10 cellular contexts compared by ENCODE assay signal in the genomic region with DNA sequence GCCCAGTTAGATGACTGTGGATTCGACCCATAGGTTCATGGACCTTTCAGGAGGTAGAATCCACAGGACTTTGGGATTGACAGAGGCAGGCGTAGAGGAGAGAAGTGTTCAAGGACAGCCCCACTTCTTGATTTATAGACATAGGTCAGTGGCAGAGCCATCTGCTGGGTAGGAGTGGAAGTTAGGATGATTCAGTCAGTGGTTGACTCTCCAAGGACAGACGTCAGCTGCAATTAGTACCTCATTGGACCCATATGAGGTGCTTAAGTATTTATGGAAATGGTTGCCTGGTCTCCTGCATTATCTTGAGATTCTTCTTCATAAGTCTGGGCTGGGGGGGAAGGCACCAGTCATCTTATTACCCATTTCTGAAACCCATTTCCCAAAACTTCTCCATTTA.
DNase-seq lines count a peak whose midpoint lies in the region; ATAC-seq, FAIRE-seq and TF ChIP-seq lines count a peak whose summit lies in the region.
"Had no signal": no experiment of that assay in that cellular context is flagged by ENCODE, and none has a peak within 500 bp of the region (broad histone marks: within the 10 kb centered on the region; RNA-seq: fewer than 3 reads in every experiment).

No MANE protein-coding gene starts in this region.

- H2BK15ac ChIP-seq in mesendoderm (replicated peaks; ENCODE audit: low read depth), result no peak overlapping the region

- no peak overlapping the region for H3K27ac Mint-ChIP-seq in astrocyte (ENCODE audit: unreplicated experiment)
- no peak overlapping the region for H3K27ac Mint-ChIP-seq in activated CD4-positive, alpha-beta memory T cell treated with anti-CD3 and anti-CD28 coated beads for 36 hours
- no peak overlapping the region for H3K27ac Mint-ChIP-seq in activated naive CD4-positive, alpha-beta T cell treated with anti-CD3 and anti-CD28 coated beads, Interleukin-2, amount 50 U/mL, for 72 hours
- H3K27ac Mint-ChIP-seq in natural killer cell, result no peak overlapping the region

- no peaks in the 10 kb centered on the region for H3K36me3 ChIP-seq in astrocyte (ENCODE audit: insufficient read depth, low read length)
- no peaks in the 10 kb centered on the region for H3K36me3 ChIP-seq in mesendoderm (ENCODE audit: control insufficient read depth, insufficient read depth, low read length)

- H2BK5ac ChIP-seq in mesendoderm (ENCODE audit: low read length), result no peak overlapping the region

- H3K27me3 ChIP-seq in astrocyte (ENCODE audit: insufficient read depth, low read length) (no peaks in the 10 kb centered on the region), mesendoderm (ENCODE audit: insufficient read depth, low read length, poor library complexity) (no peaks in the 10 kb centered on the region)

- intact Hi-C loops in activated CD4-positive, alpha-beta memory T cell treated with anti-CD3 and anti-CD28 coated beads for 36 hours (cut with micrococcal nuclease), result no loop called here
- intact Hi-C loops in natural killer cell (cut with micrococcal nuclease), result no loop called here

- H3K9ac ChIP-seq in astrocyte (ENCODE audit: low read length) (no peak overlapping the region), mesendoderm (ENCODE audit: low read length) (no peak overlapping the region)

- H3K79me2 ChIP-seq in astrocyte (ENCODE audit: insufficient read depth, low read length) (no peaks in the 10 kb centered on the region), mesendoderm (ENCODE audit: control insufficient read depth, insufficient read depth, low read length) (no peaks in the 10 kb centered on the region)

- H3K9me3 Mint-ChIP-seq in astrocyte (ENCODE audit: unreplicated experiment), result peaks cover 4% of the 10 kb centered on the region
- no peaks in the 10 kb centered on the region for H3K9me3 Mint-ChIP-seq in activated CD4-positive, alpha-beta memory T cell treated with anti-CD3 and anti-CD28 coated beads for 36 hours
- peaks cover 0 to 5% of the 10 kb centered on the region in 2 donors for H3K9me3 Mint-ChIP-seq in activated naive CD4-positive, alpha-beta T cell treated with anti-CD3 and anti-CD28 coated beads, Interleukin-2, amount 50 U/mL, for 72 hours
- H3K9me3 Mint-ChIP-seq in natural killer cell, result no peaks in the 10 kb centered on the region

- H3K27ac ChIP-seq in astrocyte (ENCODE audit: low read depth, low read length) (no peak overlapping the region), mesendoderm (ENCODE audit: low read depth, low read length) (no peak overlapping the region)
- H3K27ac ChIP-seq: VCaP had no signal

- ATAC-seq in activated naive CD4-positive, alpha-beta T cell treated with anti-CD3 and anti-CD28 coated beads, Interleukin-2, amount 50 U/mL, for 72 hours, result no peak
- no peak for ATAC-seq in natural killer cell

- H3K4me1 Mint-ChIP-seq in astrocyte (ENCODE audit: low read depth, unreplicated experiment) (peaks cover 6% of the 10 kb centered on the region), natural killer cell (no peaks in the 10 kb centered on the region)
- H3K4me1 Mint-ChIP-seq in activated CD4-positive, alpha-beta memory T cell treated with anti-CD3 and anti-CD28 coated beads for 36 hours (ENCODE audit: low read depth), result no peaks in the 10 kb centered on the region

- H3K4ac ChIP-seq in mesendoderm (ENCODE audit: low read depth, low read length), result no peak overlapping the region

- H3K18ac ChIP-seq in mesendoderm (ENCODE audit: low read length), result no peak overlapping the region

- peaks cover 16% of the 10 kb centered on the region for H3K36me3 Mint-ChIP-seq in astrocyte (ENCODE audit: low read depth, unreplicated experiment)
- H3K36me3 Mint-ChIP-seq in activated CD4-positive, alpha-beta memory T cell treated with anti-CD3 and anti-CD28 coated beads for 36 hours, result no peaks in the 10 kb centered on the region
- no peaks in the 10 kb centered on the region for H3K36me3 Mint-ChIP-seq in activated naive CD4-positive, alpha-beta T cell treated with anti-CD3 and anti-CD28 coated beads, Interleukin-2, amount 50 U/mL, for 72 hours
- H3K36me3 Mint-ChIP-seq in natural killer cell, result no peaks in the 10 kb centered on the region

- no peak overlapping the region for H2AK5ac ChIP-seq in mesendoderm (ENCODE audit: low read length)

- FAIRE-seq in astrocyte (lab: Jason Lieb, UNC), result no peak

- DNase-seq in MV-4-11 (lab: John Stamatoyannopoulos, UW) (peak; percentile 95), astrocyte (ENCODE audit: low read depth) (peak; percentile 33), mesendoderm (peak; percentile 67), natural killer cell (no peak)
- DNase-seq in stimulated activated CD4-positive, alpha-beta T cell treated with anti-CD3 and anti-CD28 coated beads, Interleukin-4, amount 100 ng/mL, for 24 hours, result no peak
- DNase-seq in activated CD4-positive, alpha-beta memory T cell treated with anti-CD3 and anti-CD28 coated beads for 36 hours, result no peak
- DNase-seq in activated naive CD4-positive, alpha-beta T cell treated with anti-CD3 and anti-CD28 coated beads, Interleukin-2, amount 50 U/mL, for 72 hours (ENCODE audit: low spot score in 2 of 2), result no peak
- DNase-seq: effector CD4-positive, alpha-beta T cell had no signal

- H3K4me3 ChIP-seq in astrocyte (ENCODE audit: insufficient read depth, low read depth, low read length) (no peak overlapping the region), mesendoderm (ENCODE audit: low read length) (no peak overlapping the region)

- no peak overlapping the region for H2BK120ac ChIP-seq in mesendoderm (ENCODE audit: low read depth, low read length)

- no peak overlapping the region for H3K4me3 Mint-ChIP-seq in astrocyte (ENCODE audit: unreplicated experiment)
- no peak overlapping the region for H3K4me3 Mint-ChIP-seq in activated CD4-positive, alpha-beta memory T cell treated with anti-CD3 and anti-CD28 coated beads for 36 hours
- no peak overlapping the region for H3K4me3 Mint-ChIP-seq in natural killer cell

- CTCF ChIA-PET in activated CD4-positive, alpha-beta memory T cell treated with anti-CD3 and anti-CD28 coated beads for 36 hours (lab: Charles Lee), result no interaction called here

- H3K23ac ChIP-seq in mesendoderm (ENCODE audit: low read length), result no peak overlapping the region

- H3K79me1 ChIP-seq in mesendoderm (ENCODE audit: low read length), result no peaks in the 10 kb centered on the region

- no peaks in the 10 kb centered on the region for H3K4me1 ChIP-seq in astrocyte (ENCODE audit: insufficient read depth, low read length)
- H3K4me1 ChIP-seq in mesendoderm (ENCODE audit: control insufficient read depth, low read depth, low read length), result no peaks in the 10 kb centered on the region

- H3K9me3 ChIP-seq in astrocyte (ENCODE audit: insufficient read depth, low read depth, low read length), result no peaks in the 10 kb centered on the region

- H2AFZ ChIP-seq in astrocyte (ENCODE audit: low read depth, low read length), result no peak overlapping the region

- no peak overlapping the region for H3K4me2 ChIP-seq in astrocyte (ENCODE audit: low read length)
- H3K4me2 ChIP-seq in mesendoderm (ENCODE audit: low read length), result no peak overlapping the region

- peak; percentile 8 for TF ChIP-seq CTCF in GM12873 (IDR thresholded peaks at IDR 0.05; ENCODE audit: insufficient read depth, low read depth, low read length, missing control alignments)
- TF ChIP-seq CTCF in astrocyte (IDR thresholded peaks at IDR 0.05; ENCODE audit: insufficient read depth, low read depth, low read length), result no peak
- TF ChIP-seq CTCF in natural killer cell (IDR thresholded peaks at IDR 0.05), result no peak

- POLR2A ChIA-PET in activated CD4-positive, alpha-beta memory T cell treated with anti-CD3 and anti-CD28 coated beads for 36 hours (lab: Charles Lee), result no interaction called here

- H4K8ac ChIP-seq in mesendoderm (ENCODE audit: low read depth, low read length), result no peak overlapping the region

- H4K5ac ChIP-seq in mesendoderm (ENCODE audit: low read length), result no peak overlapping the region

- no peak overlapping the region for H3K56ac ChIP-seq in mesendoderm (ENCODE audit: low read length)

- WGBS in mesendoderm (ENCODE audit: extremely low coverage, insufficient coverage, low lambda C conversion rate), result no CpG with 5 or more reads among the region's 3 CpGs

- no peaks in the 10 kb centered on the region for H4K20me1 ChIP-seq in astrocyte (ENCODE audit: insufficient read depth, low read length)

- H3K27me3 Mint-ChIP-seq in astrocyte (ENCODE audit: low read depth, unreplicated experiment), result no peaks in the 10 kb centered on the region
- no peaks in the 10 kb centered on the region for H3K27me3 Mint-ChIP-seq in activated CD4-positive, alpha-beta memory T cell treated with anti-CD3 and anti-CD28 coated beads for 36 hours
- peaks cover 0 to 6% of the 10 kb centered on the region in 2 donors for H3K27me3 Mint-ChIP-seq in natural killer cell (ENCODE audit: low read depth in 2 of 2)

Comparison
In these comparisons a context has a peak if more than half of its experiments do, and no peak if none do; other contexts are left out.
1. DNase-seq: peak in MV-4-11 (single experiment), astrocyte (single experiment) and mesendoderm (single experiment); none in stimulated activated CD4-positive, alpha-beta T cell treated with anti-CD3 and anti-CD28 coated beads, Interleukin-4, amount 100 ng/mL, for 24 hours (single experiment), activated CD4-positive, alpha-beta memory T cell treated with anti-CD3 and anti-CD28 coated beads for 36 hours (single experiment), activated naive CD4-positive, alpha-beta T cell treated with anti-CD3 and anti-CD28 coated beads, Interleukin-2, amount 50 U/mL, for 72 hours (0 of 2) and natural killer cell (single experiment).